Comparison of ENCODE assay signal across 1 cellular context in genomic region chr20:47360489-47361267, GRCh38.
TF ChIP-seq lines count a peak whose summit lies in the region.

No MANE protein-coding gene starts in this region.

TF ChIP-seq in HepG2, 621 proteins besides CTCF, POLR2A, EP300 and RAD21 (continued from another document and continues in another):
- TF ChIP-seq ZNF512B (CRISPR knock-in tag; IDR thresholded peaks at IDR 0.05; ENCODE audit: borderline replicate concordance) (no peak), ZFY (CRISPR knock-in tag; IDR thresholded peaks at IDR 0.05) (peak; percentile 96), ZNF564 (CRISPR knock-in tag; IDR thresholded peaks at IDR 0.05) (peak; percentile 11; the same call in 1 of the 2 replicates), HMGXB3 (CRISPR knock-in tag; IDR thresholded peaks at IDR 0.05; ENCODE audit: borderline replicate concordance) (peak; percentile 67; the same call in 1 of the 2 replicates), KLF6 (CRISPR knock-in tag; IDR thresholded peaks at IDR 0.05) (peak; percentile 85), MYPOP (CRISPR knock-in tag; IDR thresholded peaks at IDR 0.05) (peak; percentile 43; the same call in 1 of the 2 replicates), ZNF709 (CRISPR knock-in tag; IDR thresholded peaks at IDR 0.05) (no peak), ZNF784 (CRISPR knock-in tag; IDR thresholded peaks at IDR 0.05; ENCODE audit: borderline replicate concordance) (peak; percentile 99), CEBPG (CRISPR knock-in tag; IDR thresholded peaks at IDR 0.05) (peak; percentile 26; the same call in 1 of the 2 replicates), ZNF557 (CRISPR knock-in tag; IDR thresholded peaks at IDR 0.05) (no peak), GMEB2 (CRISPR knock-in tag; IDR thresholded peaks at IDR 0.05; ENCODE audit: low read depth) (no peak), NR3C1 (CRISPR knock-in tag; IDR thresholded peaks at IDR 0.05) (no peak), ZBTB34 (CRISPR knock-in tag; IDR thresholded peaks at IDR 0.05) (peak; percentile 73), ZFAT (CRISPR knock-in tag; conservative IDR thresholded peaks at IDR 0.05) (0 out of 2 replicates have a peak, but pooled peaks have one; percentile 37), SATB2 (CRISPR knock-in tag; IDR thresholded peaks at IDR 0.05) (no peak; the same call in 1 of the 2 replicates), ZNF326 (CRISPR knock-in tag; IDR thresholded peaks at IDR 0.05; ENCODE audit: borderline replicate concordance) (no peak), AGO1 (IDR thresholded peaks at IDR 0.05; ENCODE audit: low read depth, low read length, poor library complexity, severe bottlenecking) (peak; percentile 35), DNMT3B (CRISPR knock-in tag; conservative IDR thresholded peaks at IDR 0.05) (0 out of 2 replicates have a peak, but pooled peaks have one; percentile 45), ZNF577 (CRISPR knock-in tag; IDR thresholded peaks at IDR 0.05; ENCODE audit: borderline replicate concordance, low read depth) (no peak), KLF13 (CRISPR knock-in tag; IDR thresholded peaks at IDR 0.05) (no peak), MAF1 (CRISPR knock-in tag; IDR thresholded peaks at IDR 0.05; ENCODE audit: borderline replicate concordance) (peak; percentile 50; the same call in 1 of the 2 replicates), TBX3 (IDR thresholded peaks at IDR 0.05; ENCODE audit: borderline replicate concordance) (no peak), ZSCAN21 (CRISPR knock-in tag; IDR thresholded peaks at IDR 0.05; ENCODE audit: borderline replicate concordance) (no peak), ZBTB33 (CRISPR knock-in tag; IDR thresholded peaks at IDR 0.05) (peak; percentile 7; the same call in 1 of the 2 replicates), ZNF382 (CRISPR knock-in tag; IDR thresholded peaks at IDR 0.05; ENCODE audit: borderline replicate concordance) (no peak), NFKB2 (CRISPR knock-in tag; IDR thresholded peaks at IDR 0.05; ENCODE audit: borderline replicate concordance) (peak; percentile 94; the same call in 1 of the 2 replicates), CREBL2 (CRISPR knock-in tag; IDR thresholded peaks at IDR 0.05; ENCODE audit: borderline replicate concordance) (peak; percentile 85; the same call in 1 of the 2 replicates), ZNF484 (CRISPR knock-in tag; IDR thresholded peaks at IDR 0.05; ENCODE audit: borderline replicate concordance, low read depth) (no peak; the same call in 1 of the 2 replicates), NFATC3 (CRISPR knock-in tag; IDR thresholded peaks at IDR 0.05) (peak; percentile 94), PTBP1 (IDR thresholded peaks at IDR 0.05; ENCODE audit: low read depth, low read length, poor library complexity, severe bottlenecking) (no peak), TRAFD1 (CRISPR knock-in tag; IDR thresholded peaks at IDR 0.05; ENCODE audit: borderline replicate concordance) (peak; percentile 69; the same call in 1 of the 2 replicates), IKZF5 (CRISPR knock-in tag; IDR thresholded peaks at IDR 0.05) (peak; percentile 89), ZNF576 (CRISPR knock-in tag; IDR thresholded peaks at IDR 0.05) (no peak; the same call in 1 of the 2 replicates), ZNF572 (CRISPR knock-in tag; IDR thresholded peaks at IDR 0.05) (peak; percentile 89; the same call in 1 of the 2 replicates), ZNF280D (CRISPR knock-in tag; IDR thresholded peaks at IDR 0.05) (0 out of 2 replicates have a peak, but pooled peaks have one; percentile 75)
